ENCODE assay signal across 8 cellular contexts in genomic region chr13:28423010-28423409, GRCh38.
DNase-seq lines count a peak whose midpoint lies in the region; ATAC-seq and TF ChIP-seq lines count a peak whose summit lies in the region.

No MANE protein-coding gene starts in this region.

- peak overlapping the region; percentile 35 for H3K27ac Mint-ChIP-seq in activated T-cell treated with anti-CD3 and anti-CD28 coated beads, Interleukin-2, amount 50 U/mL, for 24 hours
- no peak overlapping the region for H3K27ac Mint-ChIP-seq in activated T-helper 17 cell treated with anti-CD3 and anti-CD28 coated beads, Interleukin-2, amount 50 U/mL, for 72 hours
- H3K27ac Mint-ChIP-seq in Calu3 (ENCODE audit: unreplicated experiment): no peak overlapping the region

- TF ChIP-seq CTCF in Calu3 (IDR thresholded peaks at IDR 0.05; ENCODE audit: unreplicated experiment): no peak

- CTCF ChIA-PET in Calu3 (lab: Charles Lee): no interaction called here

- no peak for DNase-seq in activated T-cell treated with anti-CD3 and anti-CD28 coated beads, Interleukin-2, amount 50 U/mL, for 24 hours
- no peak for DNase-seq in activated T-cell treated with anti-CD3 and anti-CD28 coated beads, Interleukin-2, amount 50 U/mL, for 4 hours
- peak; percentile 2 to 6 for DNase-seq in stimulated activated CD8-positive, alpha-beta memory T cell treated with anti-CD3 and anti-CD28 coated beads, Interleukin-2, amount 100 ng/mL, for 48 hours (ENCODE audit: low read depth in 2 of 2)
- DNase-seq in NCI-H524 treated with DMSO at 0.1 percent for 48 hours (lab: John Stamatoyannopoulos, UW) (no peak), NCI-H524 (lab: John Stamatoyannopoulos, UW) (no peak), Calu3 (no peak)

- intact Hi-C loops in Calu3 (cut with micrococcal nuclease; ENCODE audit: unreplicated experiment): no loop called here

- H3K9me3 Mint-ChIP-seq in activated T-cell treated with anti-CD3 and anti-CD28 coated beads, Interleukin-2, amount 50 U/mL, for 24 hours: no peaks in the 10 kb centered on the region
- H3K9me3 Mint-ChIP-seq in activated T-cell treated with anti-CD3 and anti-CD28 coated beads, Interleukin-2, amount 50 U/mL, for 4 hours: no peaks in the 10 kb centered on the region
- H3K9me3 Mint-ChIP-seq in activated T-helper 17 cell treated with anti-CD3 and anti-CD28 coated beads, Interleukin-2, amount 50 U/mL, for 72 hours: no peaks in the 10 kb centered on the region
- no peaks in the 10 kb centered on the region for H3K9me3 Mint-ChIP-seq in Calu3 (ENCODE audit: low read depth, unreplicated experiment)

- peaks cover 50% of the 10 kb centered on the region for H3K36me3 Mint-ChIP-seq in activated T-cell treated with anti-CD3 and anti-CD28 coated beads, Interleukin-2, amount 50 U/mL, for 24 hours (ENCODE audit: low read depth)
- peaks cover 5% of the 10 kb centered on the region for H3K36me3 Mint-ChIP-seq in activated T-cell treated with anti-CD3 and anti-CD28 coated beads, Interleukin-2, amount 50 U/mL, for 4 hours (ENCODE audit: insufficient read depth)
- H3K36me3 Mint-ChIP-seq in activated T-helper 17 cell treated with anti-CD3 and anti-CD28 coated beads, Interleukin-2, amount 50 U/mL, for 72 hours (ENCODE audit: low read depth): no peaks in the 10 kb centered on the region
- H3K36me3 Mint-ChIP-seq in Calu3 (ENCODE audit: insufficient read depth, unreplicated experiment): no peaks in the 10 kb centered on the region

- no TSS peak for BruUV-seq in Calu3 (replicated peaks; lab: Mats Ljungman, UMichigan)

- H3K4me3 Mint-ChIP-seq in activated T-cell treated with anti-CD3 and anti-CD28 coated beads, Interleukin-2, amount 50 U/mL, for 24 hours: peak overlapping the region; percentile 7
- H3K4me3 Mint-ChIP-seq in activated T-cell treated with anti-CD3 and anti-CD28 coated beads, Interleukin-2, amount 50 U/mL, for 4 hours: no peak overlapping the region
- H3K4me3 Mint-ChIP-seq in activated T-helper 17 cell treated with anti-CD3 and anti-CD28 coated beads, Interleukin-2, amount 50 U/mL, for 72 hours: peak overlapping the region; percentile 1
- H3K4me3 Mint-ChIP-seq in Calu3 (ENCODE audit: low read depth, unreplicated experiment): no peak overlapping the region

- ATAC-seq in activated T-cell treated with anti-CD3 and anti-CD28 coated beads, Interleukin-2, amount 50 U/mL, for 4 hours: no peak
- ATAC-seq in HG03139 (IDR thresholded peaks at IDR 0.05; ENCODE audit: unreplicated experiment): peak; percentile 86
- ATAC-seq in activated T-helper 17 cell treated with anti-CD3 and anti-CD28 coated beads, Interleukin-2, amount 50 U/mL, for 72 hours (replicated peaks): peak; percentile 24

- H3K4me1 Mint-ChIP-seq in activated T-cell treated with anti-CD3 and anti-CD28 coated beads, Interleukin-2, amount 50 U/mL, for 24 hours (ENCODE audit: low read depth): peaks cover 10% of the 10 kb centered on the region
- H3K4me1 Mint-ChIP-seq in activated T-cell treated with anti-CD3 and anti-CD28 coated beads, Interleukin-2, amount 50 U/mL, for 4 hours (ENCODE audit: low read depth): peaks cover 12% of the 10 kb centered on the region
- peaks cover 9% of the 10 kb centered on the region for H3K4me1 Mint-ChIP-seq in activated T-helper 17 cell treated with anti-CD3 and anti-CD28 coated beads, Interleukin-2, amount 50 U/mL, for 72 hours
- H3K4me1 Mint-ChIP-seq in Calu3 (ENCODE audit: low read depth, unreplicated experiment): no peaks in the 10 kb centered on the region

- no peaks in the 10 kb centered on the region for H3K27me3 Mint-ChIP-seq in activated T-cell treated with anti-CD3 and anti-CD28 coated beads, Interleukin-2, amount 50 U/mL, for 24 hours
- H3K27me3 Mint-ChIP-seq in activated T-cell treated with anti-CD3 and anti-CD28 coated beads, Interleukin-2, amount 50 U/mL, for 4 hours (ENCODE audit: low read depth): peaks cover 6% of the 10 kb centered on the region
- H3K27me3 Mint-ChIP-seq in activated T-helper 17 cell treated with anti-CD3 and anti-CD28 coated beads, Interleukin-2, amount 50 U/mL, for 72 hours: peaks cover 5% of the 10 kb centered on the region
- peaks cover 13% of the 10 kb centered on the region for H3K27me3 Mint-ChIP-seq in Calu3 (ENCODE audit: unreplicated experiment)

Comparison
In these comparisons a context has a peak if more than half of its experiments do, and no peak if none do; other contexts are left out.
1. H3K4me3 Mint-ChIP-seq: peak in activated T-cell treated with anti-CD3 and anti-CD28 coated beads, Interleukin-2, amount 50 U/mL, for 24 hours (single experiment) and activated T-helper 17 cell treated with anti-CD3 and anti-CD28 coated beads, Interleukin-2, amount 50 U/mL, for 72 hours (single experiment); none in activated T-cell treated with anti-CD3 and anti-CD28 coated beads, Interleukin-2, amount 50 U/mL, for 4 hours (single experiment) and Calu3 (single experiment).
2. DNase-seq: peak in stimulated activated CD8-positive, alpha-beta memory T cell treated with anti-CD3 and anti-CD28 coated beads, Interleukin-2, amount 100 ng/mL, for 48 hours (2 of 2); none in activated T-cell treated with anti-CD3 and anti-CD28 coated beads, Interleukin-2, amount 50 U/mL, for 24 hours (single experiment), activated T-cell treated with anti-CD3 and anti-CD28 coated beads, Interleukin-2, amount 50 U/mL, for 4 hours (single experiment), NCI-H524 treated with DMSO at 0.1 percent for 48 hours (single experiment), NCI-H524 (0 of 2) and Calu3 (single experiment).
3. ATAC-seq: peak in HG03139 (single experiment) and activated T-helper 17 cell treated with anti-CD3 and anti-CD28 coated beads, Interleukin-2, amount 50 U/mL, for 72 hours (single experiment); none in activated T-cell treated with anti-CD3 and anti-CD28 coated beads, Interleukin-2, amount 50 U/mL, for 4 hours (0 of 2).